In the genomic region with DNA sequence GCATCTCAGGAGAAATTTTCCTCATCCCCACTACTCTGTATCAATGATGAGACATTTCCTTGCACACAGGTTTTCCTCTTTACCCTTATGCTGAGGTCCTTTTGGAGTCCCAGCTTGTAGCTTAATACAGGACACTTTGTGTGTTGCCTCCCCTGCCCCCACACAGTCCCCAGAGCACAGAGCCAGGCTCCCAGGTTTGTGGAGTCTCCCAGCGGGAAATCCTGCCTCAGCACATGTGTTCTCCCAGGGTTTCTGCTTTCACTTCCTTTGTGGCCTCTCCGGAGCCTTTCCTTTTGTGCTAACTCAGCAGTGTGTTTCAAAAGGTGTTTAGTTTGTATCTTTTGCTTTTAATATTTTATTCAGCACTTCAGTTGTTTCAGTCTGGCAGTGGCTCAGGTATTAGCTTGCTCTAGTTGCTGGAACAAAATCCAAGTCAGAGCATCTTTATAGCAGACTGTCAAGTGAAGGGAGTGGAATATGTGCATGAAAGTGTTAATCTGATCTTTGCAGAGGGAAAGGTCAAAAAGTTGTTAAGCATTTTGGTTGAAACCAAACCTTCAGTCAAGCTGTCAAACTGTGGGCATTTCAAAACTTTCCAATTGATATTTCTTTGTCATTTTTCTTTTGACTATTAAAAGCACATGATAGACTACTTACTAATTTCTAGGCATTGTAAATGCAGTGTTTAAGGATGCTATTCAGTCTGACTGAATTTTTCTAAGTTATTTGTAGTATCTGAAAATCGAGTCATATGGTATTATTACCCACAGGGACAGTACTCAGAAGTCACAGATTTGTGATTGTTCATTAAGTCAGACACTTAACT, we compare ENCODE assay signal across 9 cellular contexts. TPM values are rescaled to one million over a fixed set of nuclear protein-coding genes. Genes with fewer than 3 reads are reported as not detected.
A peak's percentile ranks its signal among the peaks of the same experiment; 100 is the strongest.
DNase-seq lines count a peak whose midpoint lies in the region; ATAC-seq, FAIRE-seq and TF ChIP-seq lines count a peak whose summit lies in the region.
"Had no signal": no experiment of that assay in that cellular context is flagged by ENCODE, and none has a peak within 500 bp of the region (broad histone marks: within the 10 kb centered on the region; RNA-seq: fewer than 3 reads in every experiment).

No MANE protein-coding gene starts in this region.

- peak overlapping the region; percentile 46 for H3K4me3 ChIP-seq in CD4-positive, CD25-positive, alpha-beta regulatory T cell (ENCODE audit: low read depth, low read length)
- H3K4me3 ChIP-seq in HUES48 (ENCODE audit: low read depth, low read length): peak overlapping the region; percentile 45
- H3K4me3 ChIP-seq in astrocyte of the cerebellum (ENCODE audit: low read depth, low read length): no peak overlapping the region
- H3K4me3 ChIP-seq in HepG2 (replicated peaks in 1 of 3; ENCODE audit: insufficient read depth in 1 of 3, low read depth in 2 of 3, low read length in 3 of 3): no peak overlapping the region
- no peak overlapping the region for H3K4me3 ChIP-seq in esophagus squamous epithelium

- peaks cover 34% of the 10 kb centered on the region; the same call in 1 of the 2 replicates for H4K20me1 ChIP-seq in HepG2 (ENCODE audit: insufficient read depth, low read length)

- H3K27me3 ChIP-seq in CD4-positive, CD25-positive, alpha-beta regulatory T cell (ENCODE audit: control insufficient read depth, insufficient read depth, low read length): no peaks in the 10 kb centered on the region
- H3K27me3 ChIP-seq in HUES48 (ENCODE audit: control insufficient read depth, insufficient read depth, low read length) (no peaks in the 10 kb centered on the region), HepG2 (ENCODE audit: control insufficient read depth in 1 of 2, insufficient read depth in 2 of 2, low read length in 2 of 2) (no peaks in the 10 kb centered on the region), esophagus squamous epithelium (no peaks in the 10 kb centered on the region)
- H3K27me3 ChIP-seq: neutrophil had no signal

- no peak for TF ChIP-seq RAD21 in HepG2 (CRISPR knock-in tag; IDR thresholded peaks at IDR 0.05)

- H3K36me3 ChIP-seq in CD4-positive, CD25-positive, alpha-beta regulatory T cell (ENCODE audit: control insufficient read depth, insufficient read depth, low read length): no peaks in the 10 kb centered on the region
- H3K36me3 ChIP-seq in HUES48 (ENCODE audit: control insufficient read depth, insufficient read depth, low read length) (no peaks in the 10 kb centered on the region), HepG2 (replicated peaks in 1 of 2; ENCODE audit: control insufficient read depth in 1 of 2, insufficient read depth in 2 of 2, low read length in 2 of 2) (no peaks in the 10 kb centered on the region), esophagus squamous epithelium (peaks cover 0 to 5% (median 0%) of the 10 kb centered on the region in 3 donors)
- H3K36me3 ChIP-seq: neutrophil had no signal

- peaks cover 82% of the 10 kb centered on the region for H3K79me2 ChIP-seq in HepG2 (ENCODE audit: insufficient read depth, low read length)

- TF ChIP-seq POLR2A in HepG2 (IDR thresholded peaks at IDR 0.05; ENCODE audit: insufficient read depth in 1 of 2, low read depth in 2 of 2, low read length in 2 of 2) (no peak), esophagus squamous epithelium (IDR thresholded peaks at IDR 0.05) (no peak)

- peak overlapping the region; percentile 49 for H3K9ac ChIP-seq in HUES48 (ENCODE audit: low read depth, low read length)
- H3K9ac ChIP-seq in HepG2 (ENCODE audit: insufficient read depth, low read depth, low read length): no peak overlapping the region

- TF ChIP-seq EP300 in HepG2 (IDR thresholded peaks at IDR 0.05; ENCODE audit: low read depth in 2 of 2, low read length in 2 of 2) (no peak), HepG2 (CRISPR knock-in tag; IDR thresholded peaks at IDR 0.05; ENCODE audit: borderline replicate concordance) (no peak)

- FAIRE-seq in HepG2 (lab: Jason Lieb, UNC) (no peak), frontal cortex (lab: Jason Lieb, UNC) (no peak)

- ATAC-seq in CD4-positive, CD25-positive, alpha-beta regulatory T cell (ENCODE audit: low read depth in 2 of 2): no peak
- ATAC-seq in HepG2: no peak

- BruUV-seq in HepG2 (replicated peaks; lab: Mats Ljungman, UMichigan): TSS peak; percentile 8

- peaks cover 50% of the 10 kb centered on the region for H3K4me1 ChIP-seq in CD4-positive, CD25-positive, alpha-beta regulatory T cell (ENCODE audit: control insufficient read depth, insufficient read depth, low read length, poor library complexity, severe bottlenecking)
- H3K4me1 ChIP-seq in HUES48 (ENCODE audit: control insufficient read depth, insufficient read depth, low read length): peaks cover 59% of the 10 kb centered on the region
- H3K4me1 ChIP-seq in HepG2 (ENCODE audit: insufficient read depth, low read length): peaks cover 43% of the 10 kb centered on the region
- peaks cover 10 to 61% (median 24%) of the 10 kb centered on the region in 3 donors for H3K4me1 ChIP-seq in esophagus squamous epithelium

- peaks cover 41 to 79% (median 62%) of the 10 kb centered on the region in 4 donors for H3K4me1 Mint-ChIP-seq in CD4-positive, CD25-positive, alpha-beta regulatory T cell

- H3K36me3 Mint-ChIP-seq in CD4-positive, CD25-positive, alpha-beta regulatory T cell: peaks cover 18% of the 10 kb centered on the region

- in situ Hi-C loops in astrocyte of the cerebellum (cut with HindIII; ENCODE audit: low sequenced_read_pairs) (loop anchor here (5.0 kb wide), 1 partner anchor 51 kb away; no protein-coding TSS in a partner anchor), HepG2 (cut with HindIII; ENCODE audit: extremely low pct_ligation_motif_present, low pct_unique_long_range_greater_than_20kb) (no loop called here)

- CTCF ChIA-PET in HepG2 (lab: Yijun Ruan, JAX; ENCODE audit: low intra/inter-chr PET ratio, low total read pairs): no interaction called here

- H3K4me2 ChIP-seq in HepG2 (ENCODE audit: low read depth, low read length): no peak overlapping the region

- no peak for TF ChIP-seq CTCF in astrocyte of the cerebellum (IDR thresholded peaks at IDR 0.05; ENCODE audit: low read depth, low read length, missing control alignments)
- no peak for TF ChIP-seq CTCF in HepG2 (CRISPR knock-in tag; IDR thresholded peaks at IDR 0.05)
- no peak for TF ChIP-seq CTCF in esophagus squamous epithelium (IDR thresholded peaks at IDR 0.05)

- no peak for DNase-seq in CD4-positive, CD25-positive, alpha-beta regulatory T cell
- peak; percentile 29 for DNase-seq in astrocyte of the cerebellum (ENCODE audit: low read depth)
- DNase-seq in HepG2 (ENCODE audit: low spot score): no peak
- DNase-seq in NCI-H510A (lab: John Stamatoyannopoulos, UW): no peak
- no peak for DNase-seq in germinal center (ENCODE audit: low spot score)
- DNase-seq in esophagus squamous epithelium (lab: John Stamatoyannopoulos, UW): no peak
- no peak for DNase-seq in frontal cortex (ENCODE audit: low spot score in 2 of 2)

- POLR2A ChIA-PET in HepG2 (lab: Yijun Ruan, JAX): no interaction called here

- peak overlapping the region; percentile 44 for H3K27ac ChIP-seq in CD4-positive, CD25-positive, alpha-beta regulatory T cell (ENCODE audit: insufficient read depth, low read length, poor library complexity, severe bottlenecking)
- H3K27ac ChIP-seq in HUES48 (ENCODE audit: low read depth, low read length): peak overlapping the region; percentile 95
- H3K27ac ChIP-seq in HepG2 (ENCODE audit: extremely low read length, insufficient read depth, low read length): no peak overlapping the region
- H3K27ac ChIP-seq in esophagus squamous epithelium: no peak overlapping the region
- H3K27ac ChIP-seq: neutrophil had no signal

- peak overlapping the region; percentile 23 to 78 (median 32) for H3K4me3 Mint-ChIP-seq in CD4-positive, CD25-positive, alpha-beta regulatory T cell

- peaks cover 5% of the 10 kb centered on the region for H3K27me3 Mint-ChIP-seq in CD4-positive, CD25-positive, alpha-beta regulatory T cell

- H3K9me3 Mint-ChIP-seq in CD4-positive, CD25-positive, alpha-beta regulatory T cell: no peaks in the 10 kb centered on the region

- 86% methylated on average over 3 of the region's 3 CpGs for WGBS in HepG2 (ENCODE audit: low lambda C conversion rate)
- 40 to 50% methylated on average over 3 of the region's 3 CpGs for WGBS in esophagus squamous epithelium, 2 donors

- intact Hi-C loops in HepG2 (cut with micrococcal nuclease; ENCODE audit: unreplicated experiment) (no loop called here), esophagus squamous epithelium (cut with DNase I) (no loop called here)

- peak overlapping the region; percentile 47 to 56 (median 56) for H3K27ac Mint-ChIP-seq in CD4-positive, CD25-positive, alpha-beta regulatory T cell

- H3K9me3 ChIP-seq in CD4-positive, CD25-positive, alpha-beta regulatory T cell (ENCODE audit: control insufficient read depth in 2 of 2, low read length in 2 of 2): no peaks in the 10 kb centered on the region
- H3K9me3 ChIP-seq in HUES48 (ENCODE audit: control insufficient read depth, insufficient read depth, low read length): no peaks in the 10 kb centered on the region
- H3K9me3 ChIP-seq in HepG2 (ENCODE audit: low read length): no peaks in the 10 kb centered on the region
- H3K9me3 ChIP-seq in esophagus squamous epithelium: no peaks in the 10 kb centered on the region
- H3K9me3 ChIP-seq: neutrophil had no signal

- H2AFZ ChIP-seq in HepG2 (ENCODE audit: low read length): no peak overlapping the region

RNA-seq across cellular contexts. Expression of gene SNX9, which starts 8.6 kb away (rescaled TPM):
- 31.6 TPM for total RNA-seq in CD4-positive, CD25-positive, alpha-beta regulatory T cell
- polyA plus RNA-seq in CD4-positive, CD25-positive, alpha-beta regulatory T cell: 10 to 100 TPM; 16.4 to 23.5 (median 19.9) TPM
- 21.9 and 27.7 TPM in 2 replicates for total RNA-seq in HepG2 (2016; rRNA removed; fragmentation: Illumina TruSeq; extraction: Trizol)
- 3.3 and 3.5 TPM in 2 replicates for total RNA-seq in HepG2 (2016; cell fraction: cytosol; rRNA removed; fragmentation: Illumina TruSeq; extraction: Trizol; ENCODE audit: low read depth)
- 20.6 and 26.2 TPM in 2 replicates for total RNA-seq in HepG2 (2016; cell fraction: insoluble cytoplasmic fraction; rRNA removed; fragmentation: Illumina TruSeq; extraction: Trizol)
- 11.1 and 12.4 TPM in 2 replicates for total RNA-seq in HepG2 (2016; cell fraction: membrane; rRNA removed; fragmentation: Illumina TruSeq; extraction: Trizol)
- total RNA-seq in HepG2 (2016; cell fraction: nucleus; rRNA removed; fragmentation: Illumina TruSeq; extraction: Trizol): 15.6 and 15.7 TPM in 2 replicates
- 35.2 and 36.0 TPM in 2 replicates for polyA plus RNA-seq in HepG2 (2011; rRNA removed)
- polyA plus RNA-seq in HepG2 (2011; cell fraction: cytosol; rRNA removed): 25.8 and 32.1 TPM in 2 replicates
- 24.9 and 25.2 TPM in 2 replicates for polyA plus RNA-seq in HepG2 (2011; cell fraction: nucleus; rRNA removed)
- 29.4 and 32.2 TPM in 2 replicates for polyA plus RNA-seq in HepG2 (2012)
- 2.4 and 2.5 TPM in 2 replicates for polyA plus RNA-seq in HepG2 (2016; cell fraction: cytosol; fragmentation: Illumina TruSeq; extraction: Trizol; ENCODE audit: low read depth)
- polyA plus RNA-seq in HepG2 (2016; cell fraction: insoluble cytoplasmic fraction; fragmentation: Illumina TruSeq; extraction: Trizol; ENCODE audit: low read depth): 27.0 and 29.7 TPM in 2 replicates
- 6.8 and 7.3 TPM in 2 replicates for polyA plus RNA-seq in HepG2 (2016; cell fraction: membrane; fragmentation: Illumina TruSeq; extraction: Trizol; ENCODE audit: low read depth)
- polyA plus RNA-seq in HepG2 (2016; cell fraction: nucleus; fragmentation: Illumina TruSeq; extraction: Trizol; ENCODE audit: insufficient read depth, low read depth): 20.8 and 21.2 TPM in 2 replicates
- 17.0 and 19.8 TPM in 2 replicates for polyA minus RNA-seq in HepG2 (2011; rRNA and poly(A)+ RNA removed; ENCODE audit: low replicate concordance)
- 22.7 and 25.5 TPM in 2 replicates for polyA minus RNA-seq in HepG2 (2011; cell fraction: cytosol; rRNA and poly(A)+ RNA removed)
- 26.1 and 28.5 TPM in 2 replicates for polyA minus RNA-seq in HepG2 (2011; cell fraction: nucleus; rRNA and poly(A)+ RNA removed)
- total RNA-seq in esophagus squamous epithelium: 10 to 100 TPM; 19.9 to 39.9 (median 33.5) TPM
- 14.7 TPM for total RNA-seq in frontal cortex

Comparison
In these comparisons a context has a peak if more than half of its experiments do, and no peak if none do; other contexts are left out.
1. H3K27ac ChIP-seq: peak in CD4-positive, CD25-positive, alpha-beta regulatory T cell (single experiment) and HUES48 (single experiment); none in HepG2 (single experiment) and esophagus squamous epithelium (0 of 4).
2. H3K4me3 ChIP-seq: peak in CD4-positive, CD25-positive, alpha-beta regulatory T cell (single experiment) and HUES48 (single experiment); none in astrocyte of the cerebellum (single experiment), HepG2 (0 of 3) and esophagus squamous epithelium (0 of 4).